22 cellular contexts compared by ENCODE assay signal in genomic region chr21:30101967-30102366, GRCh38.
"Had no signal": no experiment of that assay in that cellular context is flagged by ENCODE, and none has a peak within 500 bp of the region (broad histone marks: within the 10 kb centered on the region; RNA-seq: fewer than 3 reads in every experiment).

No MANE protein-coding gene starts in this region.

- H3K27ac Mint-ChIP-seq: neural progenitor cell; stimulated activated naive B cell treated with anti-CD40 and anti-IgM and Interleukin-4, amounts not matched to agents 10 μg/mL and 1 μg/mL and 100 μg/mL, for 72 hours had no signal

- H3K4me3 Mint-ChIP-seq: naive thymus-derived CD8-positive, alpha-beta T cell; nephron; neural progenitor cell; stimulated activated naive B cell treated with anti-CD40 and anti-IgM and Interleukin-4, amounts not matched to agents 10 μg/mL and 1 μg/mL and 100 μg/mL, for 72 hours had no signal

- H3K36me3 Mint-ChIP-seq: naive thymus-derived CD8-positive, alpha-beta T cell; neural progenitor cell; stimulated activated naive B cell treated with anti-CD40 and anti-IgM and Interleukin-4, amounts not matched to agents 10 μg/mL and 1 μg/mL and 100 μg/mL, for 72 hours had no signal

- ATAC-seq: left cardiac atrium; naive thymus-derived CD8-positive, alpha-beta T cell; psoas muscle; right lobe of liver; stimulated activated naive B cell treated with anti-CD40 and anti-IgM and Interleukin-4, amounts not matched to agents 10 μg/mL and 1 μg/mL and 100 μg/mL, for 72 hours; stimulated activated naive CD8-positive, alpha-beta T cell treated with anti-CD3 and anti-CD28 coated beads, Interleukin-15, Interleukin-2, amounts not matched to agents 100 U/mL and 50 U/mL, for 24 hours had no signal

- H3K9me3 Mint-ChIP-seq: nephron; neural progenitor cell; stimulated activated naive B cell treated with anti-CD40 and anti-IgM and Interleukin-4, amounts not matched to agents 10 μg/mL and 1 μg/mL and 100 μg/mL, for 72 hours had no signal

- H3K4me1 Mint-ChIP-seq: naive thymus-derived CD8-positive, alpha-beta T cell; nephron; stimulated activated naive B cell treated with anti-CD40 and anti-IgM and Interleukin-4, amounts not matched to agents 10 μg/mL and 1 μg/mL and 100 μg/mL, for 72 hours had no signal

- DNase-seq: hippocampal formation; kidney glomerular epithelial cell; left cardiac atrium; left ventricle myocardium inferior; mesendoderm; naive thymus-derived CD8-positive, alpha-beta T cell; occipital lobe; psoas muscle; right lobe of liver; stimulated activated CD4-positive, alpha-beta T cell treated with anti-CD3 and anti-CD28 coated beads, Interleukin-12 subunit alpha, Interleukin-12 subunit beta, amount 100 ng/mL, for 4 hours; stimulated activated CD4-positive, alpha-beta T cell treated with anti-CD3 and anti-CD28 coated beads, Interleukin-15, amount 100 ng/mL, for 24 hours; stimulated activated CD4-positive, alpha-beta T cell treated with anti-CD3 and anti-CD28 coated beads, Interleukin-2, amount 100 ng/mL, for 24 hours; stimulated activated CD4-positive, alpha-beta T cell treated with anti-CD3 and anti-CD28 coated beads, Interleukin-4, amount 100 ng/mL, for 1 hour; stimulated activated naive B cell treated with anti-CD40 and anti-IgM and Interleukin-4, amounts not matched to agents 10 μg/mL and 1 μg/mL and 100 μg/mL, for 72 hours; stimulated activated naive CD8-positive, alpha-beta T cell treated with anti-CD3 and anti-CD28 coated beads, Interleukin-15, Interleukin-2, amounts not matched to agents 100 U/mL and 50 U/mL, for 24 hours; stomach; testis; thyroid gland; transverse colon; upper lobe of left lung had no signal

- H3K27me3 Mint-ChIP-seq: stimulated activated naive B cell treated with anti-CD40 and anti-IgM and Interleukin-4, amounts not matched to agents 10 μg/mL and 1 μg/mL and 100 μg/mL, for 72 hours had no signal
